9 cellular contexts compared by ENCODE assay signal in the genomic region with DNA sequence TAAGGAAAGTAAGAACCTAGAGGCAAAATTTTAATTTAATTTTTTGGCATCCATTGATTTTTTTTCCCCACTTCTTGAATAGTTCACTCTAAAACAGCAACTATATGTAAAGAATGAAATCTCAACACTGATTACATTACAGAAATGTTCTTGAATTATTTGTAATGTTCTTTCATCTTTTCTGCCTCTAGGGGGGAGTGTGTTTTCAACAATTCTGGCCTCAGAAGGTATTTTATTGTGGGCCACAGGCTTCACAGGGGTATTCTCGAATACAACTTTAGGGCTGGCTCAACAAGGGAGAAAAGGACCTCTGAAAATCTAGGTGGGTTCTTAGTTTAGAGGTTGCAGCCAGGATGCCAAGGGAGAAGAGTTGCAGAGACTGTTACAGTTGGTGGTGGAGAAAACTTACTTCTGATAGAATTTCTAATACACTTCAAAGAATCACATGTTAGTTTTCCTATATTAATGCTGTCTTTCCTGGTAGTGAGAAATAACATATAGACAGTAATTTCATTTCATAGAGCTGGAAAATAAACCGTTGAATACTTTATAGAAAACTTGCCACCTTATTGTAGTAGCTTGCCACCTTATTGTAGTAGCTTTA. TPM values are rescaled to one million over a fixed set of nuclear protein-coding genes. Genes with fewer than 3 reads are reported as not detected.
DNase-seq lines count a peak whose midpoint lies in the region; ATAC-seq, FAIRE-seq and TF ChIP-seq lines count a peak whose summit lies in the region.
"Had no signal": no experiment of that assay in that cellular context is flagged by ENCODE, and none has a peak within 500 bp of the region (broad histone marks: within the 10 kb centered on the region; RNA-seq: fewer than 3 reads in every experiment).

No MANE protein-coding gene starts in this region.

- intact Hi-C loops in heart right ventricle (cut with DNase I) (loop anchor here in 7 of 10 donors (5.0 to 10.0 kb wide), 9 partner anchors 147 to 717 kb away; no protein-coding TSS in a partner anchor), left cardiac atrium (cut with DNase I) (loop anchor here in 1 of 2 donors (5.0 to 10.0 kb wide), 2 partner anchors 595 to 717 kb away; no protein-coding TSS in a partner anchor)

- H3K4me3 ChIP-seq in heart right ventricle (no peak overlapping the region), fibroblast of the aortic adventitia (ENCODE audit: low read depth, low read length) (no peak overlapping the region)
- H3K4me3 ChIP-seq: Peyer's patch had no signal

- H3K27ac ChIP-seq in heart right ventricle, result no peak overlapping the region
- H3K27ac ChIP-seq: Peyer's patch had no signal

- DNase-seq in heart right ventricle, result no peak
- DNase-seq in left cardiac atrium, result no peak
- peak; percentile 20 for DNase-seq in RPMI7951 (ENCODE audit: low read depth)
- DNase-seq in fibroblast of the aortic adventitia (ENCODE audit: low read depth), result peak; percentile 71
- DNase-seq in urothelium cell line (ENCODE audit: low spot score), result peak; percentile 44
- DNase-seq: Peyer's patch had no signal

- H3K27me3 ChIP-seq in heart right ventricle, result peaks cover 0 to 47% (median 10%) of the 10 kb centered on the region in 7 donors

- H3K9me3 ChIP-seq in heart right ventricle, result no peaks in the 10 kb centered on the region
- H3K9me3 ChIP-seq: Peyer's patch had no signal

- TF ChIP-seq CTCF in heart right ventricle (IDR thresholded peaks at IDR 0.05), result peak in 7 of 9 donors; percentile 36 to 64 (median 53)
- peak; percentile 56 for TF ChIP-seq CTCF in fibroblast of the aortic adventitia (IDR thresholded peaks at IDR 0.05; ENCODE audit: insufficient read depth, low read length)

- ATAC-seq in heart right ventricle, result no peak
- no peak for ATAC-seq in left cardiac atrium
- ATAC-seq in GM18511 (IDR thresholded peaks at IDR 0.05; ENCODE audit: unreplicated experiment), result no peak
- no peak for ATAC-seq in HG03457 (IDR thresholded peaks at IDR 0.05; ENCODE audit: unreplicated experiment)
- no peak for ATAC-seq in GM18867 (IDR thresholded peaks at IDR 0.05; ENCODE audit: unreplicated experiment)

- 32 to 41% methylated on average over 2 of the region's 2 CpGs for WGBS in heart right ventricle, 2 donors

- peaks cover 2 to 23% (median 9%) of the 10 kb centered on the region in 9 donors for H3K4me1 ChIP-seq in heart right ventricle

- FAIRE-seq in urothelium cell line (lab: Jason Lieb, UNC), result no peak

- H3K36me3 ChIP-seq in heart right ventricle, result no peaks in the 10 kb centered on the region
- H3K36me3 ChIP-seq: Peyer's patch had no signal

RNA-seq across cellular contexts. Expression of a gene that starts 3.6 kb away (rescaled TPM):
- total RNA-seq in heart right ventricle (100 to 1,000 TPM in 3 of 10 donors, 10 to 100 TPM in 7; 10.5 to 135 (median 53.5) TPM), left cardiac atrium (10 to 100 TPM; 10.9 to 26.2 TPM), fibroblast of the aortic adventitia (ENCODE audit: low replicate concordance) (2.8 and 23.7 TPM in 2 replicates)
- 1 to 10 TPM; 6.0 to 6.2 TPM for polyA plus RNA-seq in heart right ventricle
- total RNA-seq in RPMI7951 (2014; rRNA removed; shearing (Covaris generic)), result 0.60 TPM in 1 of 2 replicates, not detected in the other

Comparison
In these comparisons a context has a peak if more than half of its experiments do, and no peak if none do; other contexts are left out.
1. DNase-seq: peak in RPMI7951 (single experiment), fibroblast of the aortic adventitia (single experiment) and urothelium cell line (single experiment); none in heart right ventricle (0 of 2) and left cardiac atrium (single experiment).